15 cellular contexts compared by ENCODE assay signal in genomic region chr7:112211348-112211907, GRCh38. TPM values are rescaled to one million over a fixed set of nuclear protein-coding genes. Genes with fewer than 3 reads are reported as not detected.
DNase-seq lines count a peak whose midpoint lies in the region; ATAC-seq and TF ChIP-seq lines count a peak whose summit lies in the region.
"Had no signal": no experiment of that assay in that cellular context is flagged by ENCODE, and none has a peak within 500 bp of the region (broad histone marks: within the 10 kb centered on the region; RNA-seq: fewer than 3 reads in every experiment).

No MANE protein-coding gene starts in this region.

- ATAC-seq in lung (ENCODE audit: insufficient read depth, low FRiP score) (no peak), GM21786 (IDR thresholded peaks at IDR 0.05; ENCODE audit: unreplicated experiment) (no peak)
- ATAC-seq: naive thymus-derived CD4-positive, alpha-beta T cell; SK-N-SH treated with all-trans-retinoic acid at 6 μM for 48 hours had no signal

- no peak overlapping the region for H3K27ac ChIP-seq in lung (ENCODE audit: low read depth in 1 of 2, low read length in 1 of 2)
- H3K27ac ChIP-seq: sigmoid colon had no signal

- H3K4me3 ChIP-seq in lung, result no peak overlapping the region
- H3K4me3 ChIP-seq: breast epithelium, sigmoid colon had no signal

- WGBS in lung, 2 donors, result 54 to 69% methylated on average over 1 of the region's 1 CpG

- H3K9me3 ChIP-seq in lung (ENCODE audit: control insufficient read depth in 2 of 2, insufficient read depth in 1 of 2, low read length in 1 of 2), result no peaks in the 10 kb centered on the region
- H3K9me3 ChIP-seq: breast epithelium, sigmoid colon had no signal

- DNase-seq in DMS53 (lab: John Stamatoyannopoulos, UW), result peak; percentile 81
- peak; percentile 87 for DNase-seq in NCI-H2029 treated with DMSO at 0.1 percent for 48 hours (lab: John Stamatoyannopoulos, UW)
- peak; percentile 31 for DNase-seq in fibroblast of the conjunctiva (ENCODE audit: low read depth)
- DNase-seq in lung (ENCODE audit: low spot score), result peak; percentile 45
- DNase-seq in stimulated activated CD4-positive, alpha-beta T cell treated with anti-CD3 and anti-CD28 coated beads, Interleukin-12 subunit alpha, Interleukin-12 subunit beta, amount 100 ng/mL, for 4 hours, result no peak
- no peak for DNase-seq in NCI-H1930 (lab: John Stamatoyannopoulos, UW)
- no peak for DNase-seq in NCI-H2081 (lab: John Stamatoyannopoulos, UW)
- DNase-seq: activated gamma-delta T cell treated with Interleukin-2 at 50 U/mL for 16 hours; C1 segment of cervical spinal cord; naive thymus-derived CD4-positive, alpha-beta T cell; NCI-H2107; sigmoid colon had no signal

- H3K4me1 ChIP-seq in lung (ENCODE audit: control insufficient read depth in 2 of 2, insufficient read depth in 2 of 2, low read length in 2 of 2), result peaks cover 3 to 19% of the 10 kb centered on the region in 2 donors

- H3K36me3 ChIP-seq in lung (ENCODE audit: control insufficient read depth in 2 of 2, insufficient read depth in 2 of 2, low read length in 2 of 2), result no peaks in the 10 kb centered on the region
- H3K36me3 ChIP-seq: breast epithelium, sigmoid colon had no signal

- TF ChIP-seq CTCF in lung (IDR thresholded peaks at IDR 0.05; ENCODE audit: control extremely low read depth, extremely low read depth), result no peak

- H3K27me3 ChIP-seq in lung (ENCODE audit: control insufficient read depth, insufficient read depth), result no peaks in the 10 kb centered on the region
- H3K27me3 ChIP-seq: breast epithelium, sigmoid colon had no signal

RNA-seq across cellular contexts. Expression of gene ZNF277, which starts 4.9 kb away (rescaled TPM):
- 10 to 100 TPM; 23.0 to 47.6 TPM for total RNA-seq in lung
- polyA plus RNA-seq in lung, result 10 to 100 TPM; 11.9 to 26.8 TPM

RNA-seq across cellular contexts. Expression of gene DOCK4, which starts 5.2 kb away (rescaled TPM):
- total RNA-seq in lung, result 100 to 1,000 TPM in 1 of 2 donors, 10 to 100 TPM in 1; 59.2 to 163 TPM
- 10 to 100 TPM; 18.7 to 21.4 TPM for polyA plus RNA-seq in lung

Comparison
In these comparisons a context has a peak if more than half of its experiments do, and no peak if none do; other contexts are left out.
1. DNase-seq: peak in DMS53 (single experiment), NCI-H2029 treated with DMSO at 0.1 percent for 48 hours (single experiment), fibroblast of the conjunctiva (single experiment) and lung (single experiment); none in stimulated activated CD4-positive, alpha-beta T cell treated with anti-CD3 and anti-CD28 coated beads, Interleukin-12 subunit alpha, Interleukin-12 subunit beta, amount 100 ng/mL, for 4 hours (single experiment), NCI-H1930 (0 of 2) and NCI-H2081 (0 of 2).